15 cellular contexts compared by ENCODE assay signal in the genomic region with DNA sequence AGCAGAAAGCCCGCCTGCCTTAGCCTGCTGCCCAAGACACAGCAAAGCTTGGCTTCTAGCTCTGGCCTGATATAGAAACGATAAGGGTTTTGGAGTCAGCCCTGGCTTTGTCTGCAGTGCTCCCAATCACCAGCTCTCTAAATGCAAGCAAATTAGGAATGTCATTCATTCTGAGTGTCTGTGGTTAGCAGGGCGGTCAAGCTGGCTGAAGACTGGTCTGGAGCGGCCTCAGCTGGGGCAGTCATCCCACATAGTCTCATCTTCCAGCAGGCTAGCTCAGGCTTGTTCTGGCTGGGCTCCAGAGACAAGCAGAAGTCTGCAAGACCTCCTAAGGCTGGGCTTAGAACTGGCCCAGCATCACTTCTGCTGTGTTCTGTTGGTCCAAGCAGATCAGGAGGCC. TPM values are rescaled to one million over a fixed set of nuclear protein-coding genes. Genes with fewer than 3 reads are reported as not detected.
DNase-seq lines count a peak whose midpoint lies in the region; ATAC-seq and TF ChIP-seq lines count a peak whose summit lies in the region.
"Had no signal": no experiment of that assay in that cellular context is flagged by ENCODE, and none has a peak within 500 bp of the region (broad histone marks: within the 10 kb centered on the region; RNA-seq: fewer than 3 reads in every experiment).

No MANE protein-coding gene starts in this region.

- H3K27ac ChIP-seq in WERI-Rb-1, result peak overlapping the region; percentile 46; the same call in 1 of the 2 replicates
- no peak overlapping the region for H3K27ac ChIP-seq in foreskin keratinocyte
- H3K27ac ChIP-seq: prostate gland, vagina had no signal

- peaks cover 26% of the 10 kb centered on the region for H3K4me1 ChIP-seq in foreskin keratinocyte
- H3K4me1 ChIP-seq: BE2C, prostate gland had no signal

- peaks cover 6% of the 10 kb centered on the region for H3K9me3 ChIP-seq in WERI-Rb-1 (ENCODE audit: severe bottlenecking)
- H3K9me3 ChIP-seq: BE2C, prostate gland, vagina had no signal

- H3K27me3 ChIP-seq in WERI-Rb-1 (ENCODE audit: insufficient read depth, low read depth, severe bottlenecking) (no peaks in the 10 kb centered on the region), foreskin keratinocyte (no peaks in the 10 kb centered on the region)
- H3K27me3 ChIP-seq: BE2C, vagina had no signal

- H3K4me3 ChIP-seq in HFF-Myc (replicated peaks; ENCODE audit: low read depth, low read length), result no peak overlapping the region
- H3K4me3 ChIP-seq in WERI-Rb-1 (ENCODE audit: low read depth, low read length), result no peak overlapping the region
- H3K4me3 ChIP-seq: prostate gland, vagina had no signal

- ATAC-seq in foreskin keratinocyte, result peak; percentile 6
- no peak for ATAC-seq in HG03342 (IDR thresholded peaks at IDR 0.05; ENCODE audit: unreplicated experiment)
- ATAC-seq: left colon had no signal

- DNase-seq in A172 (ENCODE audit: low spot score) (peak; percentile 90), HFF-Myc (ENCODE audit: extremely low read depth, low read depth) (peak; percentile 82), WERI-Rb-1 (peak; percentile 28), foreskin keratinocyte (peak in 1 of 2 donors; percentile 58), NCI-H1436 (lab: John Stamatoyannopoulos, UW) (no peak), iPS-NIHi11 (ENCODE audit: low spot score) (no peak), NCI-H128 (lab: John Stamatoyannopoulos, UW; ENCODE audit: unreplicated experiment) (no peak)
- DNase-seq: activated CD4-positive, CD25-positive, alpha-beta regulatory T cell treated with anti-CD3 and anti-CD28 coated beads, Interleukin-2, amount 50 U/mL, for 72 hours; activated gamma-delta T cell; BE2C; effector CD8-positive, alpha-beta T cell; left colon had no signal

- H3K36me3 ChIP-seq in WERI-Rb-1, result peaks cover 12% of the 10 kb centered on the region
- H3K36me3 ChIP-seq: BE2C, prostate gland, vagina had no signal

- no peak for TF ChIP-seq CTCF in HFF-Myc (IDR thresholded peaks at IDR 0.05; ENCODE audit: low read depth, low read length, missing control alignments)
- no peak for TF ChIP-seq CTCF in WERI-Rb-1 (IDR thresholded peaks at IDR 0.05; ENCODE audit: low read depth, low read length)
- TF ChIP-seq CTCF in foreskin keratinocyte (conservative IDR thresholded peaks at IDR 0.05), result no peak

RNA-seq across cellular contexts. Expression of gene TMC7, which starts 24.5 kb away (rescaled TPM):
- total RNA-seq in A172 (2014; rRNA removed; shearing (Covaris generic)), result 0.84 and 1.2 TPM in 2 replicates
- total RNA-seq in foreskin keratinocyte, result 2.6 and 2.9 TPM in 2 replicates
- 1.2 and 1.4 TPM in 2 replicates for polyA plus RNA-seq in foreskin keratinocyte

RNA-seq across cellular contexts. Expression of gene COQ7, which starts 59.2 kb away (rescaled TPM):
- 39.0 and 50.5 TPM in 2 replicates for total RNA-seq in A172 (2014; rRNA removed; shearing (Covaris generic))
- total RNA-seq in foreskin keratinocyte, result 13.1 and 13.2 TPM in 2 replicates
- polyA plus RNA-seq in foreskin keratinocyte, result 10.0 and 10.9 TPM in 2 replicates

Comparison
In these comparisons a context has a peak if more than half of its experiments do, and no peak if none do; other contexts are left out.
1. DNase-seq: peak in A172 (single experiment), HFF-Myc (single experiment) and WERI-Rb-1 (single experiment); none in NCI-H1436 (single experiment), iPS-NIHi11 (single experiment) and NCI-H128 (single experiment).